1 cellular context compared by ENCODE assay signal in genomic region chr1:185934476-185935189, GRCh38.
TF ChIP-seq lines count a peak whose summit lies in the region.

No MANE protein-coding gene starts in this region.

TF ChIP-seq in K562, 482 proteins besides CTCF, POLR2A, EP300 and RAD21 (continued from another document):
- TF ChIP-seq RERE (CRISPR knock-in tag; IDR thresholded peaks at IDR 0.05; ENCODE audit: borderline replicate concordance) (no peak), ZMIZ1 (IDR thresholded peaks at IDR 0.05; ENCODE audit: low read depth in 2 of 2, low read length in 2 of 2) (no peak), PYGO2 (tag; IDR thresholded peaks at IDR 0.05) (no peak), TGIF2 (CRISPR knock-in tag; IDR thresholded peaks at IDR 0.05) (no peak), ZNF274 (IDR thresholded peaks at IDR 0.05; ENCODE audit: borderline replicate concordance, low read depth, low read length) (no peak), PHF8 (IDR thresholded peaks at IDR 0.05; ENCODE audit: borderline replicate concordance, low read length) (no peak), PPARD (CRISPR knock-in tag; IDR thresholded peaks at IDR 0.05) (no peak), MAFK (IDR thresholded peaks at IDR 0.05; ENCODE audit: low read length) (peak; percentile 43), RBM25 (IDR thresholded peaks at IDR 0.05; ENCODE audit: low read depth, low read length, severe bottlenecking) (no peak), ZNF133 (CRISPR knock-in tag; IDR thresholded peaks at IDR 0.05) (no peak), ZNF316 (IDR thresholded peaks at IDR 0.05) (peak; percentile 78), POLR2AphosphoS5 (IDR thresholded peaks at IDR 0.05; ENCODE audit: control insufficient read depth, insufficient read depth, low read depth, low read length) (no peak)
TF ChIP-seq in K562: peak in this region for 6.
